22 cellular contexts compared by ENCODE assay signal in genomic region chr2:238448031-238448955, GRCh38. TPM values are rescaled to one million over a fixed set of nuclear protein-coding genes. Genes with fewer than 3 reads are reported as not detected.
DNase-seq lines count a peak whose midpoint lies in the region; ATAC-seq and TF ChIP-seq lines count a peak whose summit lies in the region.
"Had no signal": no experiment of that assay in that cellular context is flagged by ENCODE, and none has a peak within 500 bp of the region (broad histone marks: within the 10 kb centered on the region; RNA-seq: fewer than 3 reads in every experiment).

No MANE protein-coding gene starts in this region.

- H3K27me3 Mint-ChIP-seq in activated CD4-positive, alpha-beta T cell treated with anti-CD3 and anti-CD28 coated beads, Interleukin-2, amount 10 ng/mL, durations not matched to agents 24 days and 14 days = no peaks in the 10 kb centered on the region
- no peaks in the 10 kb centered on the region for H3K27me3 Mint-ChIP-seq in CD8-positive, alpha-beta T cell (ENCODE audit: low read depth)
- H3K27me3 Mint-ChIP-seq in activated naive CD8-positive, alpha-beta T cell treated with anti-CD3 and anti-CD28 coated beads for 36 hours = no peaks in the 10 kb centered on the region
- H3K27me3 Mint-ChIP-seq: IgD-negative memory B cell had no signal

- CTCF ChIA-PET in CD8-positive, alpha-beta T cell (lab: Charles Lee) = interaction anchor here (0.9 to 1.1 kb wide), 2 partner anchors 13 to 78 kb away, joined by 3 to 5 read pairs; no protein-coding TSS in a partner anchor

- H3K9me3 Mint-ChIP-seq in activated CD4-positive, alpha-beta T cell treated with anti-CD3 and anti-CD28 coated beads, Interleukin-2, amount 10 ng/mL, durations not matched to agents 24 days and 14 days = no peaks in the 10 kb centered on the region
- no peaks in the 10 kb centered on the region for H3K9me3 Mint-ChIP-seq in CD8-positive, alpha-beta T cell
- H3K9me3 Mint-ChIP-seq in activated naive CD8-positive, alpha-beta T cell treated with anti-CD3 and anti-CD28 coated beads for 36 hours = peaks cover 2% of the 10 kb centered on the region
- H3K9me3 Mint-ChIP-seq: IgD-negative memory B cell had no signal

- H3K36me3 Mint-ChIP-seq in activated CD4-positive, alpha-beta T cell treated with anti-CD3 and anti-CD28 coated beads, Interleukin-2, amount 10 ng/mL, durations not matched to agents 24 days and 14 days (ENCODE audit: low read depth) = peaks cover 58% of the 10 kb centered on the region
- peaks cover 91% of the 10 kb centered on the region for H3K36me3 Mint-ChIP-seq in CD8-positive, alpha-beta T cell
- H3K36me3 Mint-ChIP-seq in activated naive CD8-positive, alpha-beta T cell treated with anti-CD3 and anti-CD28 coated beads for 36 hours = peaks cover 45% of the 10 kb centered on the region

- peak overlapping the region; percentile 46 for H3K27ac Mint-ChIP-seq in activated CD4-positive, alpha-beta T cell treated with anti-CD3 and anti-CD28 coated beads, Interleukin-2, amount 10 ng/mL, durations not matched to agents 24 days and 14 days
- H3K27ac Mint-ChIP-seq in CD8-positive, alpha-beta T cell = peak overlapping the region; percentile 73
- peak overlapping the region; percentile 65 for H3K27ac Mint-ChIP-seq in activated naive CD8-positive, alpha-beta T cell treated with anti-CD3 and anti-CD28 coated beads for 36 hours
- H3K27ac Mint-ChIP-seq: IgD-negative memory B cell had no signal

- no peak for DNase-seq in activated CD4-positive, alpha-beta T cell treated with anti-CD3 and anti-CD28 coated beads, Interleukin-2, amount 10 ng/mL, durations not matched to agents 24 days and 14 days
- no peak for DNase-seq in activated CD4-positive, alpha-beta T cell treated with anti-CD3 and anti-CD28 coated beads, Interleukin-2, amount 50 U/mL, for 4 hours
- DNase-seq in CD8-positive, alpha-beta T cell = no peak
- DNase-seq in activated naive CD8-positive, alpha-beta T cell treated with anti-CD3 and anti-CD28 coated beads for 36 hours = no peak
- DNase-seq in osteoblast (ENCODE audit: insufficient read length, low spot score, missing footprints) = no peak
- no peak for DNase-seq in amygdala (lab: John Stamatoyannopoulos, UW)
- no peak for DNase-seq in effector CD8-positive, alpha-beta T cell (lab: John Stamatoyannopoulos, UW)
- DNase-seq: activated CD4-positive, CD25-positive, alpha-beta regulatory T cell; activated gamma-delta T cell treated with Interleukin-2 at 50 U/mL for 16 hours; BE2C; Calu3; midbrain; NCI-H1417; NCI-H524; stimulated activated CD4-positive, alpha-beta T cell treated with anti-CD3 and anti-CD28 coated beads, Interleukin-4, amount 100 ng/mL, for 4 hours; T1000; uterus had no signal

- H3K36me3 ChIP-seq in CD8-positive, alpha-beta T cell (ENCODE audit: insufficient read depth, low read length) = peaks cover 75% of the 10 kb centered on the region
- H3K36me3 ChIP-seq in osteoblast (ENCODE audit: insufficient read depth, low read length) = peaks cover 94% of the 10 kb centered on the region
- H3K36me3 ChIP-seq: uterus had no signal

- peaks cover 88% of the 10 kb centered on the region for H3K79me2 ChIP-seq in osteoblast (ENCODE audit: insufficient read depth, low read length)

- no peaks in the 10 kb centered on the region for H3K9me3 ChIP-seq in CD8-positive, alpha-beta T cell (ENCODE audit: low read length)
- H3K9me3 ChIP-seq in osteoblast (ENCODE audit: low read depth, low read length) = no peaks in the 10 kb centered on the region
- H3K9me3 ChIP-seq: BE2C, uterus had no signal

- POLR2A ChIA-PET in CD8-positive, alpha-beta T cell (lab: Charles Lee) = interaction anchor here (1.5 kb wide), 1 partner anchor 10 kb away, joined by 4 read pairs; no protein-coding TSS in a partner anchor

- H3K4me3 Mint-ChIP-seq in activated CD4-positive, alpha-beta T cell treated with anti-CD3 and anti-CD28 coated beads, Interleukin-2, amount 10 ng/mL, durations not matched to agents 24 days and 14 days = no peak overlapping the region
- H3K4me3 Mint-ChIP-seq in CD8-positive, alpha-beta T cell = no peak overlapping the region
- H3K4me3 Mint-ChIP-seq in activated naive CD8-positive, alpha-beta T cell treated with anti-CD3 and anti-CD28 coated beads for 36 hours = no peak overlapping the region
- H3K4me3 Mint-ChIP-seq: IgD-negative memory B cell had no signal

- no peaks in the 10 kb centered on the region for H3K4me1 Mint-ChIP-seq in activated CD4-positive, alpha-beta T cell treated with anti-CD3 and anti-CD28 coated beads, Interleukin-2, amount 10 ng/mL, durations not matched to agents 24 days and 14 days
- H3K4me1 Mint-ChIP-seq in CD8-positive, alpha-beta T cell (ENCODE audit: low read depth) = peaks cover 20% of the 10 kb centered on the region
- H3K4me1 Mint-ChIP-seq in activated naive CD8-positive, alpha-beta T cell treated with anti-CD3 and anti-CD28 coated beads for 36 hours = peaks cover 10% of the 10 kb centered on the region
- H3K4me1 Mint-ChIP-seq: IgD-negative memory B cell had no signal

- H3K4me1 ChIP-seq in CD8-positive, alpha-beta T cell (ENCODE audit: insufficient read depth, low read length) = no peaks in the 10 kb centered on the region
- peaks cover 2% of the 10 kb centered on the region for H3K4me1 ChIP-seq in osteoblast (ENCODE audit: insufficient read depth, low read length)
- H3K4me1 ChIP-seq: BE2C, uterus had no signal

- TF ChIP-seq CTCF in CD8-positive, alpha-beta T cell (IDR thresholded peaks at IDR 0.05) = no peak
- no peak for TF ChIP-seq CTCF in osteoblast (IDR thresholded peaks at IDR 0.05; ENCODE audit: extremely low read depth, low read depth, low read length)

- no peaks in the 10 kb centered on the region for H3K27me3 ChIP-seq in CD8-positive, alpha-beta T cell (ENCODE audit: insufficient read depth, low read length)
- no peaks in the 10 kb centered on the region for H3K27me3 ChIP-seq in osteoblast (ENCODE audit: insufficient read depth, low read length)
- H3K27me3 ChIP-seq: BE2C, uterus had no signal

- intact Hi-C loops in activated CD4-positive, alpha-beta T cell treated with anti-CD3 and anti-CD28 coated beads, Interleukin-2, amount 10 ng/mL, durations not matched to agents 24 days and 14 days (cut with micrococcal nuclease) = no loop called here
- intact Hi-C loops in CD8-positive, alpha-beta T cell (cut with DNase I, micrococcal nuclease) = no loop called here

- H3K27ac ChIP-seq in CD8-positive, alpha-beta T cell (ENCODE audit: low read depth, low read length) = no peak overlapping the region
- H3K27ac ChIP-seq in osteoblast (ENCODE audit: low read depth, low read length) = peak overlapping the region; percentile 34
- H3K27ac ChIP-seq: HL-60, uterus had no signal

- no peak overlapping the region for H2AFZ ChIP-seq in osteoblast (ENCODE audit: low read length)

- peaks cover 15% of the 10 kb centered on the region for H4K20me1 ChIP-seq in osteoblast (ENCODE audit: insufficient read depth, low read length)

- no peak for ATAC-seq in CD8-positive, alpha-beta T cell
- no peak for ATAC-seq in HG03175 (IDR thresholded peaks at IDR 0.05; ENCODE audit: unreplicated experiment)
- ATAC-seq: left lobe of liver, SK-N-SH treated with all-trans-retinoic acid at 6 μM for 48 hours had no signal

- no peak overlapping the region for H3K4me3 ChIP-seq in CD8-positive, alpha-beta T cell (ENCODE audit: low read depth, low read length)
- H3K4me3 ChIP-seq in osteoblast (ENCODE audit: insufficient read depth, low read length) = no peak overlapping the region
- H3K4me3 ChIP-seq: uterus had no signal

- no peak overlapping the region for H3K4me2 ChIP-seq in osteoblast (ENCODE audit: insufficient read depth, low read length)

RNA-seq across cellular contexts. Expression of gene ASB1, which starts 21.6 kb away (rescaled TPM):
- total RNA-seq in activated CD4-positive, alpha-beta T cell treated with anti-CD3 and anti-CD28 coated beads, Interleukin-2, amount 10 ng/mL, durations not matched to agents 24 days and 14 days = 33.9 and 34.8 TPM in 2 replicates
- 10 to 100 TPM; 16.3 to 25.3 TPM for total RNA-seq in CD8-positive, alpha-beta T cell
- total RNA-seq in activated naive CD8-positive, alpha-beta T cell treated with anti-CD3 and anti-CD28 coated beads for 36 hours = 10 to 100 TPM; 40.2 to 47.0 TPM
- total RNA-seq in osteoblast = 26.5 and 27.9 TPM in 2 replicates
